17 cellular contexts compared by ENCODE assay signal in the genomic region with DNA sequence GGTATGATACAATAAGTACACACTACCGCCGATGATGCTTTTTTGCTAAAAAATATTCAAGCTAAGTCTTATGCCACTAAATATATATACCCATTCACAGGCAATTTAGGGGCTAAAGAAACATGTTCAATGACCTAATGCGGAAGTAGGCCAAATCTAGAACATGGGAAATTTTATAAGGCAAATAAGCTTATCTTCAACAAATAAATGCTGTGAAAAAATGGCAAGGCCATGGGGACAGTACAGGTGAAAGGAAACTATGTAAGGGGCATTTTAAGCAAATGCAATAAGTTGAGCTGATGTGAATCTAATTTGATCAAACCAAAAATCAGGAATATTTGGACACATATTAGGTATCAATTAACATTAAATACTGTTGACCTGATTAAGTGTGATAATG.
"Had no signal": no experiment of that assay in that cellular context is flagged by ENCODE, and none has a peak within 500 bp of the region (broad histone marks: within the 10 kb centered on the region; RNA-seq: fewer than 3 reads in every experiment).

No MANE protein-coding gene starts in this region.

- H3K27me3 ChIP-seq: MG63 had no signal

- DNase-seq: KBM-7, NCI-H1092 treated with DMSO at 0.1 percent for 48 hours, NCI-H1436, NCI-H187, NCI-H2029, NCI-H2081 treated with DMSO at 0.1 percent for 48 hours, NCI-H2171, NCI-H446, NCI-H510A, NCI-H524 treated with DMSO at 0.1 percent for 48 hours, NCI-H69, NCI-H774, Right ventricle myocardium superior, RPMI8226, SIG-M5 had no signal

- ATAC-seq: SK-N-SH treated with all-trans-retinoic acid at 6 μM for 48 hours had no signal

- H3K9me3 ChIP-seq: MG63 had no signal

- H3K4me3 ChIP-seq: MG63 had no signal

- H3K36me3 ChIP-seq: MG63 had no signal
